In the genomic region with DNA sequence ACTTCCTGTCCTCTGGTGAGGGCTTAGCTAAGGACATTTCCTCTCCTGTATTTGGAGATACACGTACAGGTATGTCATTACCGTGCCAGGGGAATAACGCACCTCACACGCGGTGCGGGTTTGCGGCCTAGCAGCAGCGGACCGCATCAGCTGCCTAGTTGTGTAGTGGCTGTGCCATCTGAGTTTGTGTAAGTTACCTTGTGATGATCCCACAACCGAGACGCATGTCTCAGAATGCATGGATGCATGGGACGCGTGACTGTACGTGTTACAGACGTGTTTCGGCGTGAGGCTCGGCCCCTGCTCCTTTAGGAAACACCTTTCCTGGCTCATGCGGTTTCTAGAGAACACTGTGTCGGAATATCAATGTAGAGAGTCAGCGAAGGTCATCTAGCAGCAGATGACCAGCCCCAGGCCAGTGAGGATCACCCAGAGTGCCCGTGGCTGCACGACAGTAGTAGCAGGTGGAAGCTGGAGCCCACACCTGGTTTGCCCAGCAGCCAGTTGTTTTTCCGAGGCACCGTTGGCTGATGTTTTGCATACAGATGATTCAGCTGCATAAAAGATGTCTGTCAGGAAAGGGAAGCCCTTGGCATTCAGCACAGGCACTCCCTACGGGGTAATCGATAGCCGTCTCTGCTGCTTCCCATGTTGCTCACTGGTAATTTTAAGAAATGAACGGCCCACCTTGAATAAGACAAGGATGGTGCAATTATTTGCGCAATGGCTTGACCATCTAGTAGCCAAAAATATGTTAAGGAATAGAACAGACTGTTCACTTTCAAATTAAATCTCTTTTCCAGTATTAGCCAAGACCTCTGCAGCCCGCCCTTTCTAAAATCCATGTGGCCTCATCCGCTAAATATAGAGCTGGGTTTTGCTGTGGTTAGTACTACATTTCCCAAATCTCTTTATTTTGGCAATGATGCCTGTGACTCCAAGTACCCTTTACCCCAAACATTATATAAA, we compare ENCODE assay signal across 8 cellular contexts. TPM values are rescaled to one million over a fixed set of nuclear protein-coding genes. Genes with fewer than 3 reads are reported as not detected.
DNase-seq lines count a peak whose midpoint lies in the region; ATAC-seq, FAIRE-seq and TF ChIP-seq lines count a peak whose summit lies in the region.

No MANE protein-coding gene starts in this region.

- no peaks in the 10 kb centered on the region; the same call in 1 of the 2 replicates for H4K20me1 ChIP-seq in HepG2 (ENCODE audit: insufficient read depth, low read length)

- H3K27me3 Mint-ChIP-seq in MCF 10A (ENCODE audit: insufficient read depth, unreplicated experiment), result no peaks in the 10 kb centered on the region

- H2AFZ ChIP-seq in HepG2 (ENCODE audit: low read length), result peak overlapping the region; percentile 93

- H3K36me3 ChIP-seq in HepG2 (replicated peaks in 1 of 2; ENCODE audit: control insufficient read depth in 1 of 2, insufficient read depth in 2 of 2, low read length in 2 of 2) (no peaks in the 10 kb centered on the region; a peak in 1 of 5 replicates), thoracic aorta (no peaks in the 10 kb centered on the region)

- CTCF ChIA-PET in MCF 10A (lab: Yijun Ruan, JAX) (interaction anchor here (0.8 to 1.4 kb wide), 2 partner anchors 141 to 148 kb away, joined by 3 to 8 read pairs; a partner anchor contains a TSS), HepG2 (lab: Yijun Ruan, JAX; ENCODE audit: low intra/inter-chr PET ratio, low total read pairs) (no interaction called here)

- FAIRE-seq in GM12892 (lab: Jason Lieb, UNC) (peak; percentile 36), HepG2 (lab: Jason Lieb, UNC) (no peak)

- TF ChIP-seq CTCF in 22Rv1 (IDR thresholded peaks at IDR 0.05), result no peak
- no peak for TF ChIP-seq CTCF in MCF 10A (IDR thresholded peaks at IDR 0.05; ENCODE audit: unreplicated experiment)
- TF ChIP-seq CTCF in HepG2 (CRISPR knock-in tag; IDR thresholded peaks at IDR 0.05), result no peak
- TF ChIP-seq CTCF in thoracic aorta (IDR thresholded peaks at IDR 0.05), result no peak

- H3K27me3 ChIP-seq in HepG2 (ENCODE audit: control insufficient read depth in 1 of 2, insufficient read depth in 2 of 2, low read length in 2 of 2), result no peaks in the 10 kb centered on the region; a peak in 1 of 5 replicates
- no peaks in the 10 kb centered on the region for H3K27me3 ChIP-seq in thoracic aorta (replicated peaks; ENCODE audit: insufficient read depth)

- peak overlapping the region; percentile 50 for H3K27ac ChIP-seq in 22Rv1
- peak overlapping the region; percentile 66 for H3K27ac ChIP-seq in HepG2 (ENCODE audit: extremely low read length, insufficient read depth, low read length)
- peak overlapping the region; percentile 15 to 63 for H3K27ac ChIP-seq in thoracic aorta

- POLR2A ChIA-PET in MCF 10A (lab: Yijun Ruan, JAX) (interaction anchor here (0.6 to 2.4 kb wide), 14 partner anchors 20 to 190 kb away, joined by 3 to 22 read pairs (median 8); a partner anchor contains a TSS), HepG2 (lab: Yijun Ruan, JAX) (interaction anchor here (1.0 to 3.0 kb wide), 7 partner anchors 43 to 651 kb away, joined by 3 to 16 read pairs (median 4); a partner anchor contains a TSS)

- in situ Hi-C loops in HepG2 (cut with HindIII; ENCODE audit: extremely low pct_ligation_motif_present, low pct_unique_long_range_greater_than_20kb), result loop anchor here (5.0 to 10.0 kb wide), 3 partner anchors 110 to 342 kb away; a partner anchor contains a TSS

- peaks cover 35% of the 10 kb centered on the region for H3K4me1 ChIP-seq in HepG2 (ENCODE audit: insufficient read depth, low read length)
- peaks cover 0 to 14% of the 10 kb centered on the region in 2 donors for H3K4me1 ChIP-seq in thoracic aorta (ENCODE audit: control insufficient read depth in 1 of 2, low read depth in 2 of 2)

- H3K9me3 ChIP-seq in HepG2 (ENCODE audit: low read length) (no peaks in the 10 kb centered on the region), thoracic aorta (no peaks in the 10 kb centered on the region)

- peak overlapping the region; percentile 52 for H3K27ac Mint-ChIP-seq in MCF 10A (ENCODE audit: low read depth, unreplicated experiment)

- TF ChIP-seq RAD21 in HepG2 (CRISPR knock-in tag; IDR thresholded peaks at IDR 0.05), result no peak

- H3K4me1 Mint-ChIP-seq in MCF 10A (ENCODE audit: insufficient read depth, unreplicated experiment), result peaks cover 28% of the 10 kb centered on the region

- WGBS in HepG2 (ENCODE audit: low lambda C conversion rate), result 54% methylated on average over 9 of the region's 32 CpGs

- peak overlapping the region; percentile 84 for H3K4me3 Mint-ChIP-seq in MCF 10A (ENCODE audit: unreplicated experiment)

- no peak for TF ChIP-seq POLR2A in GM12892 (IDR thresholded peaks at IDR 0.05; ENCODE audit: low read depth, low read length)
- peak in 1 of 2 experiments; percentile 43; a peak in 1 of 4 replicates for TF ChIP-seq POLR2A in HepG2 (IDR thresholded peaks at IDR 0.05; ENCODE audit: insufficient read depth in 1 of 2, low read depth in 2 of 2, low read length in 2 of 2)

- DNase-seq in GM12892 (ENCODE audit: insufficient read length), result no peak
- DNase-seq in NCI-H2107 treated with DMSO at 0.1 percent for 48 hours (lab: John Stamatoyannopoulos, UW; ENCODE audit: unreplicated experiment), result peak; percentile 48
- peak; percentile 60 for DNase-seq in MCF 10A (ENCODE audit: unreplicated experiment)
- no peak for DNase-seq in HepG2 (ENCODE audit: low spot score)
- DNase-seq in thoracic aorta (ENCODE audit: low spot score), result no peak

- peak; percentile 64 for ATAC-seq in HepG2
- no peak for ATAC-seq in thoracic aorta (ENCODE audit: insufficient number of reproducible peaks, low FRiP score, low read depth)
- no peak for ATAC-seq in HG02938 (IDR thresholded peaks at IDR 0.05; ENCODE audit: unreplicated experiment)
- ATAC-seq in HG03025 (IDR thresholded peaks at IDR 0.05; ENCODE audit: low FRiP score, unreplicated experiment), result no peak

- peak overlapping the region; percentile 63 to 95 (median 86) for H3K4me3 ChIP-seq in HepG2 (replicated peaks in 1 of 3; ENCODE audit: insufficient read depth in 1 of 3, low read depth in 2 of 3, low read length in 3 of 3)
- H3K4me3 ChIP-seq in thoracic aorta, result peak overlapping the region; percentile 97

- BruUV-seq in MCF 10A (replicated peaks; lab: Mats Ljungman, UMichigan) (TSS peak; percentile 58), HepG2 (replicated peaks; lab: Mats Ljungman, UMichigan) (TSS peak; percentile 93)

- H3K9ac ChIP-seq in HepG2 (ENCODE audit: insufficient read depth, low read depth, low read length), result peak overlapping the region; percentile 78

- no peaks in the 10 kb centered on the region for H3K36me3 Mint-ChIP-seq in MCF 10A (ENCODE audit: insufficient read depth, unreplicated experiment)

- no peaks in the 10 kb centered on the region for H3K9me3 Mint-ChIP-seq in MCF 10A (ENCODE audit: unreplicated experiment)

- TF ChIP-seq EP300 in HepG2 (IDR thresholded peaks at IDR 0.05; ENCODE audit: low read depth in 2 of 2, low read length in 2 of 2) (no peak), HepG2 (CRISPR knock-in tag; IDR thresholded peaks at IDR 0.05; ENCODE audit: borderline replicate concordance) (no peak)

- intact Hi-C loops in MCF 10A (cut with micrococcal nuclease) (loop anchor here (10.0 kb wide), 1 partner anchor 422 kb away; a partner anchor contains a TSS), HepG2 (cut with micrococcal nuclease; ENCODE audit: unreplicated experiment) (no loop called here)

- H3K4me2 ChIP-seq in HepG2 (ENCODE audit: low read depth, low read length), result peak overlapping the region; percentile 93

- no peaks in the 10 kb centered on the region for H3K79me2 ChIP-seq in HepG2 (ENCODE audit: insufficient read depth, low read length)

TF ChIP-seq in HepG2, 621 proteins besides CTCF, POLR2A, EP300 and RAD21 (continues in another document):
- TF ChIP-seq JUND (CRISPR knock-in tag; IDR thresholded peaks at IDR 0.05) (no peak; the same call in 1 of the 2 replicates), KDM5A (IDR thresholded peaks at IDR 0.05; ENCODE audit: borderline replicate concordance, low read length) (no peak), ZNF746 (CRISPR knock-in tag; IDR thresholded peaks at IDR 0.05) (no peak), ZNF652 (CRISPR knock-in tag; IDR thresholded peaks at IDR 0.05; ENCODE audit: borderline replicate concordance, low read depth) (no peak), YEATS2 (CRISPR knock-in tag; IDR thresholded peaks at IDR 0.05; ENCODE audit: borderline replicate concordance) (0 out of 2 replicates have a peak, but pooled peaks have one; percentile 32), ZNF431 (CRISPR knock-in tag; IDR thresholded peaks at IDR 0.05; ENCODE audit: borderline replicate concordance, low read depth) (0 out of 2 replicates have a peak, but pooled peaks have one; percentile 18)

RNA-seq across cellular contexts. Expression of a gene that starts 1.0 kb away (rescaled TPM):
- polyA plus RNA-seq in GM12892 (2012; ENCODE audit: missing spikeins), result 0.49 TPM
- total RNA-seq in MCF 10A (2022), result 12.2 and 21.7 TPM in 2 replicates
- 7.1 and 8.1 TPM in 2 replicates for total RNA-seq in HepG2 (2016; rRNA removed; fragmentation: Illumina TruSeq; extraction: Trizol)
- total RNA-seq in HepG2 (2016; cell fraction: cytosol; rRNA removed; fragmentation: Illumina TruSeq; extraction: Trizol; ENCODE audit: low read depth), result 3.7 and 4.0 TPM in 2 replicates
- total RNA-seq in HepG2 (2016; cell fraction: insoluble cytoplasmic fraction; rRNA removed; fragmentation: Illumina TruSeq; extraction: Trizol), result 6.0 and 8.1 TPM in 2 replicates
- 3.6 and 3.8 TPM in 2 replicates for total RNA-seq in HepG2 (2016; cell fraction: membrane; rRNA removed; fragmentation: Illumina TruSeq; extraction: Trizol)
- 11.6 and 12.0 TPM in 2 replicates for total RNA-seq in HepG2 (2016; cell fraction: nucleus; rRNA removed; fragmentation: Illumina TruSeq; extraction: Trizol)
- 10.9 and 13.5 TPM in 2 replicates for polyA plus RNA-seq in HepG2 (2011; rRNA removed)
- 7.2 and 8.1 TPM in 2 replicates for polyA plus RNA-seq in HepG2 (2011; cell fraction: cytosol; rRNA removed)
- polyA plus RNA-seq in HepG2 (2011; cell fraction: nucleus; rRNA removed), result 25.5 and 30.8 TPM in 2 replicates
- polyA plus RNA-seq in HepG2 (2012), result 3.0 and 5.3 TPM in 2 replicates
- 0.87 and 1.2 TPM in 2 replicates for polyA plus RNA-seq in HepG2 (2016; cell fraction: cytosol; fragmentation: Illumina TruSeq; extraction: Trizol; ENCODE audit: low read depth)
- 4.8 and 5.4 TPM in 2 replicates for polyA plus RNA-seq in HepG2 (2016; cell fraction: insoluble cytoplasmic fraction; fragmentation: Illumina TruSeq; extraction: Trizol; ENCODE audit: low read depth)
- polyA plus RNA-seq in HepG2 (2016; cell fraction: membrane; fragmentation: Illumina TruSeq; extraction: Trizol; ENCODE audit: low read depth), result 1.8 and 2.4 TPM in 2 replicates
- 19.5 and 23.8 TPM in 2 replicates for polyA plus RNA-seq in HepG2 (2016; cell fraction: nucleus; fragmentation: Illumina TruSeq; extraction: Trizol; ENCODE audit: insufficient read depth, low read depth)
- 19.6 and 28.2 TPM in 2 replicates for polyA minus RNA-seq in HepG2 (2011; rRNA and poly(A)+ RNA removed; ENCODE audit: low replicate concordance)
- 4.6 and 8.8 TPM in 2 replicates for polyA minus RNA-seq in HepG2 (2011; cell fraction: cytosol; rRNA and poly(A)+ RNA removed)
- 14.7 and 18.9 TPM in 2 replicates for polyA minus RNA-seq in HepG2 (2011; cell fraction: nucleus; rRNA and poly(A)+ RNA removed)
- total RNA-seq in thoracic aorta, result 1 to 10 TPM; 5.3 to 6.1 TPM

Comparison
In these comparisons a context has a peak if more than half of its experiments do, and no peak if none do; other contexts are left out.
1. DNase-seq: peak in NCI-H2107 treated with DMSO at 0.1 percent for 48 hours (single experiment) and MCF 10A (single experiment); none in GM12892 (single experiment), HepG2 (single experiment) and thoracic aorta (single experiment).
2. Peak in every context shown above with its lines, with median percentiles within 50 percentile points of each other: H3K27ac ChIP-seq.